In genomic region chr19:10315335-10316214, GRCh38 we compare ENCODE assay signal across 8 cellular contexts. TPM values are rescaled to one million over a fixed set of nuclear protein-coding genes. Genes with fewer than 3 reads are reported as not detected.
DNase-seq lines count a peak whose midpoint lies in the region; ATAC-seq and TF ChIP-seq lines count a peak whose summit lies in the region.

Gene FDX2, minus strand, starts transcription at chr19:10316015. Its CDS starts 19 bp downstream, at chr19:10315996.

- intact Hi-C loops in activated CD4-positive, alpha-beta T cell treated with anti-CD3 and anti-CD28 coated beads, Interleukin-2, amount 10 ng/mL, durations not matched to agents 24 days and 14 days (cut with micrococcal nuclease), result loop anchor here (5.0 kb wide), 1 partner anchor 43 kb away; the partner anchor contains the start of gene ICAM1

- ATAC-seq in HG03196 (IDR thresholded peaks at IDR 0.05; ENCODE audit: unreplicated experiment), result peak; percentile 57
- peak; percentile 90 for ATAC-seq in left lobe of liver
- ATAC-seq in GM18858 (IDR thresholded peaks at IDR 0.05; ENCODE audit: unreplicated experiment), result no peak

- H3K36me3 Mint-ChIP-seq in activated CD4-positive, alpha-beta T cell treated with anti-CD3 and anti-CD28 coated beads, Interleukin-2, amount 10 ng/mL, durations not matched to agents 24 days and 14 days (ENCODE audit: low read depth), result peaks cover 21% of the 10 kb centered on the region

- no peak for TF ChIP-seq CTCF in GM12865 (IDR thresholded peaks at IDR 0.05; ENCODE audit: insufficient read depth, low read depth, low read length, missing control alignments)
- TF ChIP-seq CTCF in coronary artery (IDR thresholded peaks at IDR 0.05), result no peak

- H3K4me3 ChIP-seq in GM12865 (ENCODE audit: low read depth, low read length), result peak within 1 kb of the TSS; percentile 58
- H3K4me3 ChIP-seq in coronary artery, result peak within 1 kb of the TSS; percentile 85

- no peaks in the 10 kb centered on the region for H3K9me3 Mint-ChIP-seq in activated CD4-positive, alpha-beta T cell treated with anti-CD3 and anti-CD28 coated beads, Interleukin-2, amount 10 ng/mL, durations not matched to agents 24 days and 14 days

- H3K27ac ChIP-seq in coronary artery, result peak within 1 kb of the TSS; percentile 9 to 63

- DNase-seq in GM12865 (ENCODE audit: low read depth) (peak; percentile 91), NCI-H524 treated with DMSO at 0.1 percent for 48 hours (lab: John Stamatoyannopoulos, UW) (peak; percentile 75), coronary artery (ENCODE audit: low spot score) (no peak), left lobe of liver (ENCODE audit: low spot score) (peak; percentile 92)
- DNase-seq in activated CD4-positive, alpha-beta T cell treated with anti-CD3 and anti-CD28 coated beads, Interleukin-2, amount 10 ng/mL, durations not matched to agents 24 days and 14 days, result peak; percentile 97
- DNase-seq in stimulated activated CD4-positive, alpha-beta T cell treated with anti-CD3 and anti-CD28 coated beads, Interleukin-1b, Interleukin-23, amount 100 ng/mL, for 48 hours, result peak; percentile 90

- H3K4me1 Mint-ChIP-seq in activated CD4-positive, alpha-beta T cell treated with anti-CD3 and anti-CD28 coated beads, Interleukin-2, amount 10 ng/mL, durations not matched to agents 24 days and 14 days, result peaks cover 14% of the 10 kb centered on the region

- peak within 1 kb of the TSS; percentile 86 for H3K4me3 Mint-ChIP-seq in activated CD4-positive, alpha-beta T cell treated with anti-CD3 and anti-CD28 coated beads, Interleukin-2, amount 10 ng/mL, durations not matched to agents 24 days and 14 days

- no peaks in the 10 kb centered on the region for H3K27me3 Mint-ChIP-seq in activated CD4-positive, alpha-beta T cell treated with anti-CD3 and anti-CD28 coated beads, Interleukin-2, amount 10 ng/mL, durations not matched to agents 24 days and 14 days

- H3K27ac Mint-ChIP-seq in activated CD4-positive, alpha-beta T cell treated with anti-CD3 and anti-CD28 coated beads, Interleukin-2, amount 10 ng/mL, durations not matched to agents 24 days and 14 days, result peak within 1 kb of the TSS; percentile 83

RNA-seq across cellular contexts. Expression of gene FDX2, which starts in this region (rescaled TPM):
- 23.9 and 24.9 TPM in 2 replicates for total RNA-seq in activated CD4-positive, alpha-beta T cell treated with anti-CD3 and anti-CD28 coated beads, Interleukin-2, amount 10 ng/mL, durations not matched to agents 24 days and 14 days
- 11.0 TPM for total RNA-seq in left lobe of liver
